Comparison of ENCODE assay signal across 9 cellular contexts in genomic region chr1:65165269-65166002, GRCh38. TPM values are rescaled to one million over a fixed set of nuclear protein-coding genes. Genes with fewer than 3 reads are reported as not detected.
A peak's percentile ranks its signal among the peaks of the same experiment; 100 is the strongest.
DNase-seq lines count a peak whose midpoint lies in the region; ATAC-seq and TF ChIP-seq lines count a peak whose summit lies in the region.
"Had no signal": no experiment of that assay in that cellular context is flagged by ENCODE, and none has a peak within 500 bp of the region (broad histone marks: within the 10 kb centered on the region; RNA-seq: fewer than 3 reads in every experiment).

No MANE protein-coding gene starts in this region.

- no peak for TF ChIP-seq POLR2A in sigmoid colon (IDR thresholded peaks at IDR 0.05)

- H3K4me3 ChIP-seq in lower lobe of right lung (no peak overlapping the region), sigmoid colon (no peak overlapping the region)

- TF ChIP-seq EP300 in sigmoid colon (IDR thresholded peaks at IDR 0.05), result no peak

- H3K4me1 ChIP-seq in lower lobe of right lung (no peaks in the 10 kb centered on the region), sigmoid colon (peaks cover 0 to 46% (median 30%) of the 10 kb centered on the region in 4 donors)

- DNase-seq in NCI-H2107 (lab: John Stamatoyannopoulos, UW) (peak; percentile 12), lower lobe of right lung (peak; percentile 63), sigmoid colon (no peak), epidermal melanocyte (ENCODE audit: insufficient read length, low spot score) (no peak), HCEC 1CT (no peak)
- no peak for DNase-seq in effector CD8-positive, alpha-beta T cell (lab: John Stamatoyannopoulos, UW)
- DNase-seq: activated T-cell treated with anti-CD3 and anti-CD28 coated beads, Interleukin-2, amount 50 U/mL, for 4 hours had no signal

- peak; percentile 84 for ATAC-seq in GM18867 (IDR thresholded peaks at IDR 0.05; ENCODE audit: unreplicated experiment)
- ATAC-seq in HG02623 (IDR thresholded peaks at IDR 0.05; ENCODE audit: unreplicated experiment), result peak; percentile 69
- ATAC-seq in lower lobe of right lung, result peak; percentile 44 to 82
- ATAC-seq: activated T-cell treated with anti-CD3 and anti-CD28 coated beads, Interleukin-2, amount 50 U/mL, for 4 hours had no signal

- H3K27me3 ChIP-seq in lower lobe of right lung (ENCODE audit: low read depth), result no peaks in the 10 kb centered on the region
- no peaks in the 10 kb centered on the region for H3K27me3 ChIP-seq in sigmoid colon

- WGBS in sigmoid colon, 2 donors, result 74 to 81% methylated on average over 5 of the region's 5 CpGs

- TF ChIP-seq CTCF in lower lobe of right lung (IDR thresholded peaks at IDR 0.05), result no peak
- no peak for TF ChIP-seq CTCF in sigmoid colon (IDR thresholded peaks at IDR 0.05)

- no peaks in the 10 kb centered on the region for H3K36me3 ChIP-seq in lower lobe of right lung
- no peaks in the 10 kb centered on the region for H3K36me3 ChIP-seq in sigmoid colon

- H3K27ac ChIP-seq in lower lobe of right lung (no peak overlapping the region), sigmoid colon (no peak overlapping the region)

- intact Hi-C loops in lower lobe of right lung (cut with DNase I), result no loop called here
- intact Hi-C loops in sigmoid colon (cut with DNase I), result no loop called here

- no peaks in the 10 kb centered on the region for H3K9me3 ChIP-seq in lower lobe of right lung
- H3K9me3 ChIP-seq in sigmoid colon, result no peaks in the 10 kb centered on the region

RNA-seq across cellular contexts. Expression of gene AK4, which starts 17.4 kb away (rescaled TPM):
- total RNA-seq in lower lobe of right lung (7.0 TPM), sigmoid colon (10 to 100 TPM; 37.8 to 74.1 (median 46.2) TPM)
- 10 to 100 TPM in 2 of 3 donors, 1 to 10 TPM in 1; 9.7 to 13.5 (median 10.8) TPM for polyA plus RNA-seq in sigmoid colon

Comparison
In these comparisons a context has a peak if more than half of its experiments do, and no peak if none do; other contexts are left out.
1. DNase-seq: peak in NCI-H2107 (single experiment) and lower lobe of right lung (single experiment); none in sigmoid colon (single experiment), effector CD8-positive, alpha-beta T cell (single experiment), epidermal melanocyte (single experiment) and HCEC 1CT (single experiment).
2. Peak in every context shown above with its lines, with median percentiles within 50 percentile points of each other: ATAC-seq.